9 cellular contexts compared by ENCODE assay signal in genomic region chrX:1581132-1581531, GRCh38. TPM values are rescaled to one million over a fixed set of nuclear protein-coding genes. Genes with fewer than 3 reads are reported as not detected.
DNase-seq lines count a peak whose midpoint lies in the region; ATAC-seq, FAIRE-seq and TF ChIP-seq lines count a peak whose summit lies in the region.
"Had no signal": no experiment of that assay in that cellular context is flagged by ENCODE, and none has a peak within 500 bp of the region (broad histone marks: within the 10 kb centered on the region; RNA-seq: fewer than 3 reads in every experiment).

No MANE protein-coding gene starts in this region.

- POLR2A ChIA-PET in GM10248 (lab: Yijun Ruan, JAX), result no interaction called here

- H3K27me3 Mint-ChIP-seq in activated T-cell treated with anti-CD3 and anti-CD28 coated beads, Interleukin-2, amount 50 U/mL, for 72 hours (ENCODE audit: low read depth), result no peaks in the 10 kb centered on the region
- H3K27me3 Mint-ChIP-seq: dendritic cell treated with granulocyte-macrophage colony-stimulating factor and Interleukin-4, amounts not matched to agents 40 ng/mL and 50 ng/mL, for 4 days had no signal

- no peaks in the 10 kb centered on the region for H3K27me3 ChIP-seq in Peyer's patch
- H3K27me3 ChIP-seq in gastrocnemius medialis, result no peaks in the 10 kb centered on the region

- no peaks in the 10 kb centered on the region for H3K36me3 ChIP-seq in Peyer's patch
- H3K36me3 ChIP-seq in gastrocnemius medialis, result no peaks in the 10 kb centered on the region

- TF ChIP-seq CTCF in GM10248 (IDR thresholded peaks at IDR 0.05; ENCODE audit: control extremely low read depth, extremely low read depth, low read depth, missing control alignments), result peak; percentile 63
- peak; percentile 62 to 81 (median 72) for TF ChIP-seq CTCF in Peyer's patch (IDR thresholded peaks at IDR 0.05)
- TF ChIP-seq CTCF in gastrocnemius medialis (IDR thresholded peaks at IDR 0.05 in 4 of 5, conservative IDR thresholded peaks at IDR 0.05 in 1 of 5), result peak; percentile 34 to 70 (median 61)

- DNase-seq in GM10248 (ENCODE audit: extremely low spot score) (peak; percentile 54), Peyer's patch (peak in 2 of 3 donors; percentile 68 to 78), germinal center (ENCODE audit: low spot score) (peak; percentile 84), gastrocnemius medialis (no peak), H54 (ENCODE audit: insufficient read length, low spot score) (no peak)
- DNase-seq in activated T-cell treated with anti-CD3 and anti-CD28 coated beads, Interleukin-2, amount 50 U/mL, for 72 hours, result peak; percentile 76 to 85

- H3K36me3 Mint-ChIP-seq in activated T-cell treated with anti-CD3 and anti-CD28 coated beads, Interleukin-2, amount 50 U/mL, for 72 hours (ENCODE audit: insufficient read depth in 2 of 2), result no peaks in the 10 kb centered on the region

- H3K9me3 Mint-ChIP-seq in activated T-cell treated with anti-CD3 and anti-CD28 coated beads, Interleukin-2, amount 50 U/mL, for 72 hours, result no peaks in the 10 kb centered on the region
- H3K9me3 Mint-ChIP-seq: dendritic cell treated with granulocyte-macrophage colony-stimulating factor and Interleukin-4, amounts not matched to agents 40 ng/mL and 50 ng/mL, for 4 days had no signal

- in situ Hi-C loops in gastrocnemius medialis (cut with MboI; ENCODE audit: low sequenced_read_pairs in 4 of 4), result loop anchor here (10.0 to 25.0 kb wide), 3 partner anchors 116 to 126 kb away; partner anchors contain the start of gene ASMTL (in 3 of the 4)

- FAIRE-seq in H54 (lab: Jason Lieb, UNC), result no peak

- CTCF ChIA-PET in GM10248 (lab: Yijun Ruan, JAX), result no interaction called here

- H3K27ac ChIP-seq in Peyer's patch (no peak overlapping the region), gastrocnemius medialis (no peak overlapping the region)

- peak overlapping the region in 1 of 2 donors; percentile 32 for H3K4me3 Mint-ChIP-seq in activated T-cell treated with anti-CD3 and anti-CD28 coated beads, Interleukin-2, amount 50 U/mL, for 72 hours
- H3K4me3 Mint-ChIP-seq: dendritic cell treated with granulocyte-macrophage colony-stimulating factor and Interleukin-4, amounts not matched to agents 40 ng/mL and 50 ng/mL, for 4 days had no signal

- no peak overlapping the region for H3K27ac Mint-ChIP-seq in activated T-cell treated with anti-CD3 and anti-CD28 coated beads, Interleukin-2, amount 50 U/mL, for 72 hours
- H3K27ac Mint-ChIP-seq: dendritic cell treated with granulocyte-macrophage colony-stimulating factor and Interleukin-4, amounts not matched to agents 40 ng/mL and 50 ng/mL, for 4 days had no signal

- no peaks in the 10 kb centered on the region for H3K9me3 ChIP-seq in Peyer's patch
- H3K9me3 ChIP-seq in gastrocnemius medialis, result no peaks in the 10 kb centered on the region

- no peak for TF ChIP-seq POLR2A in Peyer's patch (IDR thresholded peaks at IDR 0.05)
- no peak for TF ChIP-seq POLR2A in gastrocnemius medialis (IDR thresholded peaks at IDR 0.05)
- no peak for TF ChIP-seq POLR2A in H54 (IDR thresholded peaks at IDR 0.05; ENCODE audit: low read depth, low read length)

- ATAC-seq in HG03565 (IDR thresholded peaks at IDR 0.05; ENCODE audit: unreplicated experiment) (peak; percentile 33), gastrocnemius medialis (no peak), GM18873 (IDR thresholded peaks at IDR 0.05; ENCODE audit: low FRiP score, unreplicated experiment) (no peak)
- peak; percentile 43 to 46 for ATAC-seq in activated T-cell treated with anti-CD3 and anti-CD28 coated beads, Interleukin-2, amount 50 U/mL, for 72 hours (replicated peaks in 1 of 2)

- no peaks in the 10 kb centered on the region for H3K4me1 ChIP-seq in Peyer's patch
- no peaks in the 10 kb centered on the region for H3K4me1 ChIP-seq in gastrocnemius medialis

- H3K4me3 ChIP-seq in Peyer's patch (no peak overlapping the region), gastrocnemius medialis (no peak overlapping the region)

- intact Hi-C loops in gastrocnemius medialis (cut with DNase I; ENCODE audit: low total_unique reads), result loop anchor here (1.0 kb wide), 1 partner anchor 127 kb away; no protein-coding TSS in a partner anchor

- H3K4me1 Mint-ChIP-seq in activated T-cell treated with anti-CD3 and anti-CD28 coated beads, Interleukin-2, amount 50 U/mL, for 72 hours (ENCODE audit: low read depth), result peaks cover 29% of the 10 kb centered on the region

RNA-seq across cellular contexts. Expression of gene AKAP17A, which starts 10.3 kb away (rescaled TPM):
- 100 to 1,000 TPM in 3 of 4 donors, 10 to 100 TPM in 1; 41.0 to 201 (median 107) TPM for total RNA-seq in Peyer's patch
- total RNA-seq in activated T-cell treated with anti-CD3 and anti-CD28 coated beads, Interleukin-2, amount 50 U/mL, for 72 hours, result 10 to 100 TPM; 71.6 to 73.9 TPM
- total RNA-seq in gastrocnemius medialis, result 10 to 100 TPM; 14.1 to 15.9 (median 14.5) TPM

RNA-seq across cellular contexts. Expression of gene ASMT, which starts 33.7 kb away (rescaled TPM):
- total RNA-seq in Peyer's patch (10 to 100 TPM in 1 of 4 donors, not detected in 3; 12.4 TPM), gastrocnemius medialis (not detected)
- under 1 TPM; 0.21 to 0.70 TPM for total RNA-seq in activated T-cell treated with anti-CD3 and anti-CD28 coated beads, Interleukin-2, amount 50 U/mL, for 72 hours

RNA-seq across cellular contexts. Expression of gene P2RY8, which starts 44.1 kb away (rescaled TPM):
- total RNA-seq in Peyer's patch (1 to 10 TPM in 2 of 4 donors, under 1 TPM in 2; 0.35 to 5.8 (median 1.2) TPM), gastrocnemius medialis (1 to 10 TPM in 1 of 4 donors, under 1 TPM in 3; 0.36 to 1.1 (median 0.62) TPM)
- 10 to 100 TPM; 40.1 to 45.7 TPM for total RNA-seq in activated T-cell treated with anti-CD3 and anti-CD28 coated beads, Interleukin-2, amount 50 U/mL, for 72 hours

Comparison
In these comparisons a context has a peak if more than half of its experiments do, and no peak if none do; other contexts are left out.
1. DNase-seq: peak in GM10248 (single experiment), Peyer's patch (2 of 3), activated T-cell treated with anti-CD3 and anti-CD28 coated beads, Interleukin-2, amount 50 U/mL, for 72 hours (2 of 2) and germinal center (single experiment); none in gastrocnemius medialis (0 of 2) and H54 (single experiment).
2. ATAC-seq: peak in HG03565 (single experiment) and activated T-cell treated with anti-CD3 and anti-CD28 coated beads, Interleukin-2, amount 50 U/mL, for 72 hours (2 of 2); none in gastrocnemius medialis (0 of 2) and GM18873 (single experiment).
3. RNA of gene P2RY8, which starts 44.1 kb away (total RNA-seq): 40.1 to 45.7 TPM in activated T-cell treated with anti-CD3 and anti-CD28 coated beads, Interleukin-2, amount 50 U/mL, for 72 hours; 0.35 to 5.8 TPM in Peyer's patch and 0.36 to 1.1 TPM in gastrocnemius medialis; every median in the first group is over 4 times any median in the second.
4. Peak in every context shown above with its lines, with median percentiles within 50 percentile points of each other: CTCF ChIP-seq.